ENCODE assay signal across 9 cellular contexts in genomic region chr22:23715811-23716355, GRCh38. TPM values are rescaled to one million over a fixed set of nuclear protein-coding genes. Genes with fewer than 3 reads are reported as not detected.
DNase-seq lines count a peak whose midpoint lies in the region; ATAC-seq, FAIRE-seq and TF ChIP-seq lines count a peak whose summit lies in the region.
"Had no signal": no experiment of that assay in that cellular context is flagged by ENCODE, and none has a peak within 500 bp of the region (broad histone marks: within the 10 kb centered on the region; RNA-seq: fewer than 3 reads in every experiment).

No MANE protein-coding gene starts in this region.

- H3K9me3 ChIP-seq in T-helper 17 cell (ENCODE audit: control insufficient read depth, low read length, poor library complexity, severe bottlenecking) (no peaks in the 10 kb centered on the region), iPS-20b (ENCODE audit: insufficient read depth, low read depth, low read length) (no peaks in the 10 kb centered on the region), gastroesophageal sphincter (no peaks in the 10 kb centered on the region)

- ATAC-seq in T-helper 17 cell, result no peak
- no peak for ATAC-seq in stimulated activated naive CD8-positive, alpha-beta T cell treated with anti-CD3 and anti-CD28 coated beads, Interleukin-15, amount 100 ng/mL, for 72 hours
- ATAC-seq in gastroesophageal sphincter, result no peak

- DNase-seq in activated CD4-positive, alpha-beta T cell treated with anti-CD3 and anti-CD28 coated beads, Interleukin-2, amount 10 ng/mL, durations not matched to agents 24 days and 14 days, result no peak
- DNase-seq in activated CD4-positive, alpha-beta T cell treated with anti-CD3 and anti-CD28 coated beads for 48 hours, result no peak
- DNase-seq in T-helper 17 cell (no peak), urothelium cell line (ENCODE audit: low spot score) (no peak), NCI-H748 (lab: John Stamatoyannopoulos, UW; ENCODE audit: unreplicated experiment) (no peak)
- DNase-seq in stimulated activated naive CD8-positive, alpha-beta T cell treated with anti-CD3 and anti-CD28 coated beads, Interleukin-15, amount 100 ng/mL, for 72 hours, result no peak

- H3K36me3 ChIP-seq in iPS-20b (ENCODE audit: insufficient read depth, low read depth, low read length), result peaks cover 33% of the 10 kb centered on the region
- peaks cover 0 to 43% of the 10 kb centered on the region in 2 donors for H3K36me3 ChIP-seq in gastroesophageal sphincter

- H3K36me3 Mint-ChIP-seq in activated CD4-positive, alpha-beta T cell treated with anti-CD3 and anti-CD28 coated beads, Interleukin-2, amount 10 ng/mL, durations not matched to agents 24 days and 14 days (ENCODE audit: low read depth), result peaks cover 28% of the 10 kb centered on the region
- H3K36me3 Mint-ChIP-seq in T-helper 17 cell (ENCODE audit: low read depth), result peaks cover under 1% of the 10 kb centered on the region

- TF ChIP-seq CTCF in gastroesophageal sphincter (IDR thresholded peaks at IDR 0.05), result no peak

- H3K9ac ChIP-seq in iPS-20b (ENCODE audit: low read depth, low read length), result peak overlapping the region; percentile 88; the same call in 1 of the 2 replicates

- H3K27ac Mint-ChIP-seq in activated CD4-positive, alpha-beta T cell treated with anti-CD3 and anti-CD28 coated beads, Interleukin-2, amount 10 ng/mL, durations not matched to agents 24 days and 14 days, result peak overlapping the region; percentile 69
- H3K27ac Mint-ChIP-seq in T-helper 17 cell, result peak overlapping the region; percentile 75
- H3K27ac Mint-ChIP-seq in stimulated activated naive CD8-positive, alpha-beta T cell treated with anti-CD3 and anti-CD28 coated beads, Interleukin-15, amount 100 ng/mL, for 72 hours, result peak overlapping the region; percentile 33 to 89

- H3K27ac ChIP-seq in iPS-20b (ENCODE audit: low read length) (no peak overlapping the region), gastroesophageal sphincter (peak overlapping the region in 1 of 4 donors; percentile 84)

- intact Hi-C loops in activated CD4-positive, alpha-beta T cell treated with anti-CD3 and anti-CD28 coated beads, Interleukin-2, amount 10 ng/mL, durations not matched to agents 24 days and 14 days (cut with micrococcal nuclease), result loop anchor here (2.0 to 10.0 kb wide), 3 partner anchors 19 to 119 kb away; partner anchors contain the start of genes DERL3 and SMARCB1

- peak overlapping the region; percentile 87 for H3K4me3 ChIP-seq in iPS-20b (ENCODE audit: low read length)
- H3K4me3 ChIP-seq in gastroesophageal sphincter, result peak overlapping the region in 1 of 2 donors; percentile 91

- TF ChIP-seq EP300 in gastroesophageal sphincter (IDR thresholded peaks at IDR 0.05), result no peak

- 66% methylated on average over 8 of the region's 17 CpGs; no CpG with 5 or more reads in 1 of the 2 donors for WGBS in gastroesophageal sphincter (ENCODE audit: low coverage in 1 of 2), 2 donors

- H3K4me1 ChIP-seq in iPS-20b (ENCODE audit: insufficient read depth, low read length) (peaks cover 3% of the 10 kb centered on the region; the same call in 1 of the 2 replicates), gastroesophageal sphincter (peaks cover 0 to 23% (median 8%) of the 10 kb centered on the region in 3 donors)

- no peak for FAIRE-seq in urothelium cell line (lab: Jason Lieb, UNC)

- no peak for TF ChIP-seq POLR2A in gastroesophageal sphincter (IDR thresholded peaks at IDR 0.05)

- H3K27me3 Mint-ChIP-seq in activated CD4-positive, alpha-beta T cell treated with anti-CD3 and anti-CD28 coated beads, Interleukin-2, amount 10 ng/mL, durations not matched to agents 24 days and 14 days, result no peaks in the 10 kb centered on the region
- H3K27me3 Mint-ChIP-seq in T-helper 17 cell, result no peaks in the 10 kb centered on the region
- no peaks in the 10 kb centered on the region for H3K27me3 Mint-ChIP-seq in stimulated activated naive CD8-positive, alpha-beta T cell treated with anti-CD3 and anti-CD28 coated beads, Interleukin-15, amount 100 ng/mL, for 72 hours

- peaks cover 14% of the 10 kb centered on the region for H3K4me1 Mint-ChIP-seq in activated CD4-positive, alpha-beta T cell treated with anti-CD3 and anti-CD28 coated beads, Interleukin-2, amount 10 ng/mL, durations not matched to agents 24 days and 14 days
- peaks cover 10% of the 10 kb centered on the region for H3K4me1 Mint-ChIP-seq in T-helper 17 cell
- H3K4me1 Mint-ChIP-seq in stimulated activated naive CD8-positive, alpha-beta T cell treated with anti-CD3 and anti-CD28 coated beads, Interleukin-15, amount 100 ng/mL, for 72 hours, result peaks cover 41% of the 10 kb centered on the region

- no peaks in the 10 kb centered on the region for H3K9me3 Mint-ChIP-seq in activated CD4-positive, alpha-beta T cell treated with anti-CD3 and anti-CD28 coated beads, Interleukin-2, amount 10 ng/mL, durations not matched to agents 24 days and 14 days
- H3K9me3 Mint-ChIP-seq in stimulated activated naive CD8-positive, alpha-beta T cell treated with anti-CD3 and anti-CD28 coated beads, Interleukin-15, amount 100 ng/mL, for 72 hours, result no peaks in the 10 kb centered on the region

- peak overlapping the region; percentile 80 for H3K4me3 Mint-ChIP-seq in activated CD4-positive, alpha-beta T cell treated with anti-CD3 and anti-CD28 coated beads, Interleukin-2, amount 10 ng/mL, durations not matched to agents 24 days and 14 days
- peak overlapping the region; percentile 85 for H3K4me3 Mint-ChIP-seq in T-helper 17 cell
- peak overlapping the region; percentile 80 to 84 for H3K4me3 Mint-ChIP-seq in stimulated activated naive CD8-positive, alpha-beta T cell treated with anti-CD3 and anti-CD28 coated beads, Interleukin-15, amount 100 ng/mL, for 72 hours

- no peaks in the 10 kb centered on the region for H3K27me3 ChIP-seq in iPS-20b (ENCODE audit: insufficient read depth, low read length)
- no peaks in the 10 kb centered on the region for H3K27me3 ChIP-seq in gastroesophageal sphincter

RNA-seq across cellular contexts. Expression of gene RGL4, which starts 25.1 kb away (rescaled TPM):
- 6.9 TPM in 2 replicates for total RNA-seq in activated CD4-positive, alpha-beta T cell treated with anti-CD3 and anti-CD28 coated beads, Interleukin-2, amount 10 ng/mL, durations not matched to agents 24 days and 14 days
- 10 to 100 TPM; 16.0 to 20.2 TPM for total RNA-seq in T-helper 17 cell
- under 1 TPM in 1 of 4 donors, not detected in 3; 0.27 TPM for total RNA-seq in gastroesophageal sphincter
- total RNA-seq: glomerular endothelial cell had no signal

RNA-seq across cellular contexts. Expression of gene ZNF70, which starts 35.0 kb away (rescaled TPM):
- 2.5 and 2.6 TPM in 2 replicates for total RNA-seq in activated CD4-positive, alpha-beta T cell treated with anti-CD3 and anti-CD28 coated beads, Interleukin-2, amount 10 ng/mL, durations not matched to agents 24 days and 14 days
- total RNA-seq in T-helper 17 cell (1 to 10 TPM; 1.8 to 1.9 TPM), gastroesophageal sphincter (1 to 10 TPM; 3.5 to 8.0 (median 5.5) TPM)

RNA-seq across cellular contexts. Expression of gene VPREB3, which starts 38.3 kb away (rescaled TPM):
- not detected in 2 replicates for total RNA-seq in activated CD4-positive, alpha-beta T cell treated with anti-CD3 and anti-CD28 coated beads, Interleukin-2, amount 10 ng/mL, durations not matched to agents 24 days and 14 days
- total RNA-seq in T-helper 17 cell (1 to 10 TPM in 1 of 2 donors, not detected in 1; 4.4 TPM), gastroesophageal sphincter (1 to 10 TPM in 1 of 4 donors, not detected in 3; 1.9 TPM)
- total RNA-seq: glomerular endothelial cell had no signal

RNA-seq across cellular contexts. Expression of gene C22orf15, which starts 46.9 kb away (rescaled TPM):
- total RNA-seq in activated CD4-positive, alpha-beta T cell treated with anti-CD3 and anti-CD28 coated beads, Interleukin-2, amount 10 ng/mL, durations not matched to agents 24 days and 14 days, result 0.16 and 0.19 TPM in 2 replicates
- total RNA-seq in T-helper 17 cell (under 1 TPM; 0.30 to 0.81 TPM), gastroesophageal sphincter (under 1 TPM in 2 of 4 donors, not detected in 2; 0.54 to 0.81 TPM)

RNA-seq across cellular contexts. Expression of gene CHCHD10, which starts 51.9 kb away (rescaled TPM):
- total RNA-seq in activated CD4-positive, alpha-beta T cell treated with anti-CD3 and anti-CD28 coated beads, Interleukin-2, amount 10 ng/mL, durations not matched to agents 24 days and 14 days, result 122 and 126 TPM in 2 replicates
- total RNA-seq in T-helper 17 cell (10 to 100 TPM; 31.6 to 44.0 TPM), gastroesophageal sphincter (10 to 100 TPM in 3 of 4 donors, 1 to 10 TPM in 1; 2.0 to 40.6 (median 28.1) TPM)
